10 cellular contexts compared by ENCODE assay signal in genomic region chr12:102483466-102483865, GRCh38. TPM values are rescaled to one million over a fixed set of nuclear protein-coding genes. Genes with fewer than 3 reads are reported as not detected.
DNase-seq lines count a peak whose midpoint lies in the region; ATAC-seq, FAIRE-seq and TF ChIP-seq lines count a peak whose summit lies in the region.
"Had no signal": no experiment of that assay in that cellular context is flagged by ENCODE, and none has a peak within 500 bp of the region (broad histone marks: within the 10 kb centered on the region; RNA-seq: fewer than 3 reads in every experiment).

No MANE protein-coding gene starts in this region.

- no peaks in the 10 kb centered on the region for H3K27me3 Mint-ChIP-seq in activated T-helper 2 cell treated with anti-CD3 and anti-CD28 coated beads, Interferon-gamma antibody, Interleukin-2, Interleukin-4, amounts not matched to agents 10 μg/mL and 5 μg/mL and 100 μg/mL, durations not matched to agents 14 hours and 24 hours and 36 hours (ENCODE audit: low read depth)

- no peak overlapping the region for H2AK5ac ChIP-seq in mesenchymal stem cell (ENCODE audit: low read length, severe bottlenecking)

- no peaks in the 10 kb centered on the region for H4K20me1 ChIP-seq in HepG2 (ENCODE audit: insufficient read depth, low read length)

- H3K79me1 ChIP-seq in mesenchymal stem cell (replicated peaks; ENCODE audit: low read length, poor library complexity, severe bottlenecking): no peaks in the 10 kb centered on the region

- H2BK15ac ChIP-seq in mesenchymal stem cell (ENCODE audit: low read depth, poor library complexity, severe bottlenecking): no peak overlapping the region

- TF ChIP-seq RAD21 in HepG2 (CRISPR knock-in tag; IDR thresholded peaks at IDR 0.05): no peak

- H3K18ac ChIP-seq in mesenchymal stem cell (ENCODE audit: low read depth in 1 of 2, low read length in 2 of 2): no peak overlapping the region

- in situ Hi-C loops in HepG2 (cut with HindIII; ENCODE audit: extremely low pct_ligation_motif_present, low pct_unique_long_range_greater_than_20kb): loop anchor here (5.0 to 25.0 kb wide), 2 partner anchors 171 to 541 kb away; no protein-coding TSS in a partner anchor

- no peaks in the 10 kb centered on the region for H3K36me3 ChIP-seq in HepG2 (replicated peaks in 1 of 2; ENCODE audit: control insufficient read depth in 1 of 2, insufficient read depth in 2 of 2, low read length in 2 of 2)
- H3K36me3 ChIP-seq in mesenchymal stem cell (ENCODE audit: control insufficient read depth in 1 of 2, insufficient read depth in 2 of 2, low read depth in 1 of 2, low read length in 2 of 2): no peaks in the 10 kb centered on the region
- H3K36me3 ChIP-seq: sigmoid colon had no signal

- peaks cover 36% of the 10 kb centered on the region for H3K4me1 Mint-ChIP-seq in activated T-helper 2 cell treated with anti-CD3 and anti-CD28 coated beads, Interferon-gamma antibody, Interleukin-2, Interleukin-4, amounts not matched to agents 10 μg/mL and 5 μg/mL and 100 μg/mL, durations not matched to agents 14 hours and 24 hours and 36 hours (ENCODE audit: low read depth)

- H3K36me3 Mint-ChIP-seq in activated T-helper 2 cell treated with anti-CD3 and anti-CD28 coated beads, Interferon-gamma antibody, Interleukin-2, Interleukin-4, amounts not matched to agents 10 μg/mL and 5 μg/mL and 100 μg/mL, durations not matched to agents 14 hours and 24 hours and 36 hours (ENCODE audit: low read depth): peaks cover 5% of the 10 kb centered on the region

- no peak overlapping the region for H3K23ac ChIP-seq in mesenchymal stem cell (ENCODE audit: low read length in 2 of 2)

- ATAC-seq in GM19372 (IDR thresholded peaks at IDR 0.05; ENCODE audit: low read depth, unreplicated experiment) (peak; percentile 47), HG03039 (IDR thresholded peaks at IDR 0.05; ENCODE audit: unreplicated experiment) (peak; percentile 53), HepG2 (no peak)

- H3K27me3 ChIP-seq in HepG2 (ENCODE audit: control insufficient read depth in 1 of 2, insufficient read depth in 2 of 2, low read length in 2 of 2) (no peaks in the 10 kb centered on the region), mesenchymal stem cell (ENCODE audit: control insufficient read depth in 1 of 2, insufficient read depth in 1 of 2, low read length in 2 of 2) (peaks cover 0 to 9% of the 10 kb centered on the region in 2 experiments)
- H3K27me3 ChIP-seq: sigmoid colon had no signal

- intact Hi-C loops in activated T-helper 2 cell treated with anti-CD3 and anti-CD28 coated beads, Interferon-gamma antibody, Interleukin-2, Interleukin-4, amounts not matched to agents 10 μg/mL and 5 μg/mL and 100 μg/mL, durations not matched to agents 14 hours and 24 hours and 36 hours (cut with micrococcal nuclease): loop anchor here (5.0 to 10.0 kb wide), 3 partner anchors 261 to 421 kb away; partner anchors contain the start of gene WASHC3
- intact Hi-C loops in HepG2 (cut with micrococcal nuclease; ENCODE audit: unreplicated experiment) (loop anchor here (10.0 kb wide), 1 partner anchor 389 kb away; no protein-coding TSS in a partner anchor), cardiac septum (cut with DNase I) (loop anchor here (5.0 to 10.0 kb wide), 2 partner anchors 281 to 546 kb away; no protein-coding TSS in a partner anchor)

- TF ChIP-seq EP300 in HepG2 (IDR thresholded peaks at IDR 0.05; ENCODE audit: low read depth in 2 of 2, low read length in 2 of 2): no peak
- no peak for TF ChIP-seq EP300 in HepG2 (CRISPR knock-in tag; IDR thresholded peaks at IDR 0.05; ENCODE audit: borderline replicate concordance)

- H2BK12ac ChIP-seq in mesenchymal stem cell (ENCODE audit: low read length in 2 of 2): no peak overlapping the region

- H4K8ac ChIP-seq in mesenchymal stem cell (ENCODE audit: low read length): no peak overlapping the region

- H3K9ac ChIP-seq in HepG2 (ENCODE audit: insufficient read depth, low read depth, low read length) (no peak overlapping the region), mesenchymal stem cell (ENCODE audit: low read length) (no peak overlapping the region)

- FAIRE-seq in HepG2 (lab: Jason Lieb, UNC): no peak

- H3K4me1 ChIP-seq in HepG2 (ENCODE audit: insufficient read depth, low read length) (no peaks in the 10 kb centered on the region), mesenchymal stem cell (ENCODE audit: control insufficient read depth, insufficient read depth, low read depth, low read length) (peaks cover 2% of the 10 kb centered on the region)

- H2BK5ac ChIP-seq in mesenchymal stem cell (ENCODE audit: low read depth, low read length, poor library complexity, severe bottlenecking): no peak overlapping the region

- no peak overlapping the region for H2BK120ac ChIP-seq in mesenchymal stem cell (ENCODE audit: low read depth, low read length)

- POLR2A ChIA-PET in HepG2 (lab: Yijun Ruan, JAX): no interaction called here

- CTCF ChIA-PET in HepG2 (lab: Yijun Ruan, JAX; ENCODE audit: low intra/inter-chr PET ratio, low total read pairs): no interaction called here

- H3K27ac Mint-ChIP-seq in activated T-helper 2 cell treated with anti-CD3 and anti-CD28 coated beads, Interferon-gamma antibody, Interleukin-2, Interleukin-4, amounts not matched to agents 10 μg/mL and 5 μg/mL and 100 μg/mL, durations not matched to agents 14 hours and 24 hours and 36 hours: peak overlapping the region; percentile 96

- peaks cover 6% of the 10 kb centered on the region for H3K9me3 Mint-ChIP-seq in activated T-helper 2 cell treated with anti-CD3 and anti-CD28 coated beads, Interferon-gamma antibody, Interleukin-2, Interleukin-4, amounts not matched to agents 10 μg/mL and 5 μg/mL and 100 μg/mL, durations not matched to agents 14 hours and 24 hours and 36 hours

- H3K4me2 ChIP-seq in HepG2 (ENCODE audit: low read depth, low read length) (no peak overlapping the region), mesenchymal stem cell (ENCODE audit: low read length, poor library complexity, severe bottlenecking) (no peak overlapping the region)

- TF ChIP-seq POLR2A in GM15510 (IDR thresholded peaks at IDR 0.05; ENCODE audit: borderline replicate concordance, extremely low read depth, insufficient read length): peak; percentile 37
- no peak for TF ChIP-seq POLR2A in HepG2 (IDR thresholded peaks at IDR 0.05; ENCODE audit: insufficient read depth in 1 of 2, low read depth in 2 of 2, low read length in 2 of 2)

- H3K9me3 ChIP-seq in HepG2 (ENCODE audit: low read length) (no peaks in the 10 kb centered on the region), mesenchymal stem cell (ENCODE audit: control insufficient read depth, low read length) (no peaks in the 10 kb centered on the region)
- H3K9me3 ChIP-seq: sigmoid colon had no signal

- no peak overlapping the region for H3K4ac ChIP-seq in mesenchymal stem cell (ENCODE audit: low read depth in 1 of 2, low read length in 2 of 2)

- H3K27ac ChIP-seq in HepG2 (ENCODE audit: extremely low read length, insufficient read depth, low read length): no peak overlapping the region
- H3K27ac ChIP-seq in mesenchymal stem cell (ENCODE audit: low read length, poor library complexity, severe bottlenecking): no peak overlapping the region

- no peak for TF ChIP-seq CTCF in HepG2 (CRISPR knock-in tag; IDR thresholded peaks at IDR 0.05)

- no peak overlapping the region for H3K14ac ChIP-seq in mesenchymal stem cell (ENCODE audit: low read length in 2 of 2)

- H3K4me3 ChIP-seq in HepG2 (replicated peaks in 1 of 3; ENCODE audit: insufficient read depth in 1 of 3, low read depth in 2 of 3, low read length in 3 of 3) (no peak overlapping the region), mesenchymal stem cell (ENCODE audit: insufficient read depth in 1 of 2, low read depth in 1 of 2, low read length in 2 of 2) (no peak overlapping the region)
- H3K4me3 ChIP-seq: sigmoid colon had no signal

- H3K4me3 Mint-ChIP-seq in activated T-helper 2 cell treated with anti-CD3 and anti-CD28 coated beads, Interferon-gamma antibody, Interleukin-2, Interleukin-4, amounts not matched to agents 10 μg/mL and 5 μg/mL and 100 μg/mL, durations not matched to agents 14 hours and 24 hours and 36 hours (ENCODE audit: low read depth): no peak overlapping the region

- no peak overlapping the region for H4K91ac ChIP-seq in mesenchymal stem cell (ENCODE audit: low read length)

- no TSS peak for BruUV-seq in HepG2 (replicated peaks; lab: Mats Ljungman, UMichigan)

- H2AFZ ChIP-seq in HepG2 (ENCODE audit: low read length) (no peak overlapping the region), mesenchymal stem cell (ENCODE audit: low read depth, low read length) (no peak overlapping the region)

- WGBS in HepG2 (ENCODE audit: low lambda C conversion rate): 94% methylated on average over 2 of the region's 2 CpGs
- WGBS in mesenchymal stem cell: 100% methylated on average over 2 of the region's 2 CpGs

- no peak for DNase-seq in activated T-helper 2 cell treated with anti-CD3 and anti-CD28 coated beads, Interferon-gamma antibody, Interleukin-2, Interleukin-4, amounts not matched to agents 10 μg/mL and 5 μg/mL and 100 μg/mL, durations not matched to agents 14 hours and 24 hours and 36 hours (ENCODE audit: low spot score)
- DNase-seq in HepG2 (ENCODE audit: low spot score) (no peak), HCEC 1CT (no peak), mesenchymal stem cell (no peak), cardiac septum (ENCODE audit: low spot score) (no peak)
- DNase-seq: sigmoid colon had no signal

- no peaks in the 10 kb centered on the region for H3K79me2 ChIP-seq in HepG2 (ENCODE audit: insufficient read depth, low read length)

RNA-seq across cellular contexts. Expression of gene IGF1, which starts 3.1 kb away (rescaled TPM):
- 1.6 and 2.0 TPM in 2 replicates for total RNA-seq in activated T-helper 2 cell treated with anti-CD3 and anti-CD28 coated beads, Interferon-gamma antibody, Interleukin-2, Interleukin-4, amounts not matched to agents 10 μg/mL and 5 μg/mL and 100 μg/mL, durations not matched to agents 14 hours and 24 hours and 36 hours
- total RNA-seq in HepG2 (2016; rRNA removed; fragmentation: Illumina TruSeq; extraction: Trizol): not detected in 2 replicates
- not detected in 2 replicates for total RNA-seq in HepG2 (2016; cell fraction: cytosol; rRNA removed; fragmentation: Illumina TruSeq; extraction: Trizol; ENCODE audit: low read depth)
- not detected in 2 replicates for total RNA-seq in HepG2 (2016; cell fraction: insoluble cytoplasmic fraction; rRNA removed; fragmentation: Illumina TruSeq; extraction: Trizol)
- not detected in 2 replicates for total RNA-seq in HepG2 (2016; cell fraction: membrane; rRNA removed; fragmentation: Illumina TruSeq; extraction: Trizol)
- total RNA-seq in HepG2 (2016; cell fraction: nucleus; rRNA removed; fragmentation: Illumina TruSeq; extraction: Trizol): not detected in 2 replicates
- not detected in 2 replicates for polyA plus RNA-seq in HepG2 (2011; rRNA removed)
- polyA plus RNA-seq in HepG2 (2011; cell fraction: cytosol; rRNA removed): not detected in 2 replicates
- polyA plus RNA-seq in HepG2 (2011; cell fraction: nucleus; rRNA removed): not detected in 2 replicates
- polyA plus RNA-seq in HepG2 (2012): not detected in 2 replicates
- not detected in 2 replicates for polyA plus RNA-seq in HepG2 (2016; cell fraction: cytosol; fragmentation: Illumina TruSeq; extraction: Trizol; ENCODE audit: low read depth)
- polyA plus RNA-seq in HepG2 (2016; cell fraction: insoluble cytoplasmic fraction; fragmentation: Illumina TruSeq; extraction: Trizol; ENCODE audit: low read depth): not detected in 2 replicates
- polyA plus RNA-seq in HepG2 (2016; cell fraction: membrane; fragmentation: Illumina TruSeq; extraction: Trizol; ENCODE audit: low read depth): not detected in 2 replicates
- not detected in 2 replicates for polyA plus RNA-seq in HepG2 (2016; cell fraction: nucleus; fragmentation: Illumina TruSeq; extraction: Trizol; ENCODE audit: insufficient read depth, low read depth)
- polyA minus RNA-seq in HepG2 (2011; rRNA and poly(A)+ RNA removed; ENCODE audit: low replicate concordance): not detected in 2 replicates
- polyA minus RNA-seq in HepG2 (2011; cell fraction: cytosol; rRNA and poly(A)+ RNA removed): not detected in 2 replicates
- polyA minus RNA-seq in HepG2 (2011; cell fraction: nucleus; rRNA and poly(A)+ RNA removed): not detected in 2 replicates
- polyA plus RNA-seq in mesenchymal stem cell (2013, experiment 1 of 2): not detected
- not detected for polyA plus RNA-seq in mesenchymal stem cell (2013, experiment 2 of 2)
- total RNA-seq in cardiac septum: 20.1 TPM
- total RNA-seq: Daoy had no signal
